20 cellular contexts compared by ENCODE assay signal in the genomic region with DNA sequence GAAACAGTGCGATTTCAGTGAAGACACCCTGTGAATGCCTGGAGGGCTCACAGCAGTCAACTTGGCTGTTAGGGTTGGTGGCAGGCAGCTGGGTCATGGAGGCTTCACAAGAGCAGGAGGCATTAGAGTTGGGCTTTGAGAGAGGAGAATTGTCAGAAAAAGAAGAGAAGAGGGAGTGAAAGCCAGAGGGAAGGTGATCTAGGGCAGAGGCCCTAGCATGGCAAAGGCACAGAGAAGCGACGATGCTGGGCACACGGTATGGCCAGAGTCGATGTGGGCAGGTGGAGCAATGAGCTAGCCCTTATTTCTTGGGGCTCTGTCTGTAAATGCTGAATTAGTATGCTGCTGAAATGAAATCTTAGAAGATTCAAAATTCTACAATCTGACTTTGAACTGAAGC. TPM values are rescaled to one million over a fixed set of nuclear protein-coding genes. Genes with fewer than 3 reads are reported as not detected.
A peak's percentile ranks its signal among the peaks of the same experiment; 100 is the strongest.
DNase-seq lines count a peak whose midpoint lies in the region; TF ChIP-seq lines count a peak whose summit lies in the region.
"Had no signal": no experiment of that assay in that cellular context is flagged by ENCODE, and none has a peak within 500 bp of the region (broad histone marks: within the 10 kb centered on the region; RNA-seq: fewer than 3 reads in every experiment).

No MANE protein-coding gene starts in this region.

- no peak overlapping the region for H3K4me3 Mint-ChIP-seq in glutamatergic neuron (ENCODE audit: unreplicated experiment)
- H3K4me3 Mint-ChIP-seq: CD14-positive monocyte; CD4-positive, alpha-beta memory T cell had no signal

- no peak overlapping the region for H3K9ac ChIP-seq in Karpas-422 (ENCODE audit: low read length)
- H3K9ac ChIP-seq: BLaER1 had no signal

- H3K9me3 ChIP-seq in Karpas-422 (ENCODE audit: low read length) (no peaks in the 10 kb centered on the region), SJCRH30 (replicated peaks) (no peaks in the 10 kb centered on the region)
- H3K9me3 ChIP-seq: A549, BLaER1, HAP-1 had no signal

- H3K79me2 ChIP-seq in Karpas-422 (ENCODE audit: low read length), result no peaks in the 10 kb centered on the region

- no peak overlapping the region for H3K4me2 ChIP-seq in Karpas-422 (ENCODE audit: low read depth, low read length, poor library complexity, severe bottlenecking)
- H3K4me2 ChIP-seq: A549, BLaER1 had no signal

- no peaks in the 10 kb centered on the region for H4K20me1 ChIP-seq in Karpas-422 (ENCODE audit: insufficient read depth, low read depth, low read length)
- H4K20me1 ChIP-seq: BLaER1 had no signal

- H3K36me3 Mint-ChIP-seq in glutamatergic neuron (ENCODE audit: unreplicated experiment), result no peaks in the 10 kb centered on the region
- H3K36me3 Mint-ChIP-seq: CD14-positive monocyte; CD4-positive, alpha-beta memory T cell had no signal

- H3K4me1 ChIP-seq in Karpas-422 (ENCODE audit: low read length) (no peaks in the 10 kb centered on the region), SJCRH30 (peaks cover 10% of the 10 kb centered on the region)
- H3K4me1 ChIP-seq: A549, BLaER1, HAP-1 had no signal

- H3K9me2 ChIP-seq in Karpas-422 (replicated peaks; ENCODE audit: insufficient read depth, low read length), result no peaks in the 10 kb centered on the region

- H3K4me1 Mint-ChIP-seq in glutamatergic neuron (ENCODE audit: low read depth, unreplicated experiment), result peaks cover 25% of the 10 kb centered on the region
- H3K4me1 Mint-ChIP-seq: CD14-positive monocyte; CD4-positive, alpha-beta memory T cell had no signal

- H3K27me3 ChIP-seq in Karpas-422 (ENCODE audit: low read length) (no peaks in the 10 kb centered on the region), SJCRH30 (no peaks in the 10 kb centered on the region)
- H3K27me3 ChIP-seq: BLaER1 had no signal

- no peak overlapping the region for H2AFZ ChIP-seq in Karpas-422 (ENCODE audit: low read length)

- peaks cover 2% of the 10 kb centered on the region for H3K27me3 Mint-ChIP-seq in glutamatergic neuron (ENCODE audit: unreplicated experiment)

- H3K4me3 ChIP-seq in Karpas-422 (ENCODE audit: low read length), result no peak overlapping the region
- no peak overlapping the region for H3K4me3 ChIP-seq in SJCRH30
- H3K4me3 ChIP-seq: A549, BLaER1, HAP-1 had no signal

- peak overlapping the region; percentile 60 for H3K27ac Mint-ChIP-seq in glutamatergic neuron (ENCODE audit: unreplicated experiment)
- H3K27ac Mint-ChIP-seq: CD14-positive monocyte; CD4-positive, alpha-beta memory T cell had no signal

- H3K9me3 Mint-ChIP-seq in glutamatergic neuron (ENCODE audit: unreplicated experiment), result peaks cover 4% of the 10 kb centered on the region
- H3K9me3 Mint-ChIP-seq: CD14-positive monocyte had no signal

- H3K27ac ChIP-seq in Karpas-422 (ENCODE audit: low read length) (no peak overlapping the region), SJCRH30 (no peak overlapping the region)
- H3K27ac ChIP-seq: 22Rv1, A549, BLaER1 had no signal

- H3K36me3 ChIP-seq in Karpas-422 (ENCODE audit: insufficient read depth, low read length) (no peaks in the 10 kb centered on the region), SJCRH30 (no peaks in the 10 kb centered on the region)
- H3K36me3 ChIP-seq: BLaER1, HAP-1 had no signal

- peak in 2 of 3 experiments; percentile 36 to 71 for DNase-seq in NCI-H1417 (lab: John Stamatoyannopoulos, UW)
- no peak for DNase-seq in NCI-H1417 treated with DMSO at 0.1 percent for 48 hours (lab: John Stamatoyannopoulos, UW)
- peak; percentile 1 for DNase-seq in Karpas-422
- peak; percentile 38 for DNase-seq in NCI-H446 treated with DMSO at 0.1 percent for 48 hours (lab: John Stamatoyannopoulos, UW)
- DNase-seq in glutamatergic neuron, result no peak
- DNase-seq in AG08396 (ENCODE audit: low spot score), result no peak
- DNase-seq in NCI-H2227 (lab: John Stamatoyannopoulos, UW; ENCODE audit: unreplicated experiment), result no peak
- no peak for DNase-seq in SJCRH30
- DNase-seq: CD4-positive, alpha-beta memory T cell; DMS153; DMS79; GDM1 had no signal

- TF ChIP-seq CTCF in glutamatergic neuron (IDR thresholded peaks at IDR 0.05; ENCODE audit: partially characterized antibody, unreplicated experiment), result no peak

RNA-seq across cellular contexts. Expression of gene OLFM4, which starts 52.6 kb away (rescaled TPM):
- total RNA-seq in Karpas-422 (2014; rRNA removed; shearing (Covaris generic); ENCODE audit: low replicate concordance), result not detected in 2 replicates
- total RNA-seq in glutamatergic neuron (ENCODE audit: unreplicated experiment), result 0.15 TPM
- 1.1 TPM in 2 replicates for total RNA-seq in SJCRH30 (2014; rRNA removed; shearing (Covaris generic))
- total RNA-seq: CD4-positive, alpha-beta memory T cell; Daoy; H4; HT-29 had no signal

Comparison
In these comparisons a context has a peak if more than half of its experiments do, and no peak if none do; other contexts are left out.
1. DNase-seq: peak in NCI-H1417 (2 of 3), Karpas-422 (single experiment) and NCI-H446 treated with DMSO at 0.1 percent for 48 hours (single experiment); none in NCI-H1417 treated with DMSO at 0.1 percent for 48 hours (single experiment), glutamatergic neuron (single experiment), AG08396 (single experiment), NCI-H2227 (single experiment) and SJCRH30 (0 of 2).